Comparison of ENCODE assay signal across 24 cellular contexts in the genomic region with DNA sequence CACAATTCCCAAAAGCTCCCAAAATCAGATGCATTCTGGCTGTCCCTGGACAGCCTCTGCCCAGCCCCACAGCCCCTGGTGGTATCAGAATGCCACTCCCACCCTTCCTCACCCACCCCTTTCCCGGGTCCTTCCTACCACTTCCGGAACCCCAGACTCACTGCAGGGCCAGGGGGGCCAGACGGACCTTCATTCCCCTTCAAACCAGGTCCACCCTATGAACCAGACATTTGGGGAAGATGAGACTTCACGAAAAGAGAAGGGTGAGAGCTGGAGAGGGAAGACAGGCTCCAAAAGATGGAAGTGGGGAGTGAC.
"Had no signal": no experiment of that assay in that cellular context is flagged by ENCODE, and none has a peak within 500 bp of the region (broad histone marks: within the 10 kb centered on the region; RNA-seq: fewer than 3 reads in every experiment).

No MANE protein-coding gene starts in this region.

- ATAC-seq: left colon; left lung; lower lobe of right lung; naive thymus-derived CD8-positive, alpha-beta T cell; psoas muscle; stimulated activated memory B cell treated with anti-CD40 and anti-IgM and Interleukin-4, amounts not matched to agents 10 μg/mL and 1 μg/mL and 100 μg/mL, for 72 hours; stimulated activated naive CD8-positive, alpha-beta T cell treated with anti-CD3 and anti-CD28 coated beads, Interleukin-15, amount 100 ng/mL, for 72 hours had no signal

- H3K9ac ChIP-seq: parathyroid adenoma had no signal

- H3K4me1 Mint-ChIP-seq: naive thymus-derived CD8-positive, alpha-beta T cell; stimulated activated naive CD8-positive, alpha-beta T cell treated with anti-CD3 and anti-CD28 coated beads, Interleukin-15, amount 100 ng/mL, for 72 hours had no signal

- H3K9me3 Mint-ChIP-seq: naive thymus-derived CD8-positive, alpha-beta T cell; stimulated activated memory B cell treated with anti-CD40 and anti-IgM and Interleukin-4, amounts not matched to agents 10 μg/mL and 1 μg/mL and 100 μg/mL, for 72 hours; stimulated activated naive CD8-positive, alpha-beta T cell treated with anti-CD3 and anti-CD28 coated beads, Interleukin-15, amount 100 ng/mL, for 72 hours had no signal

- H3K4me2 ChIP-seq: smooth muscle cell had no signal

- H3K27ac ChIP-seq: left lung, lower lobe of right lung, parathyroid adenoma, psoas muscle, right lobe of liver, thyroid gland, transverse colon, upper lobe of left lung, vagina had no signal

- H3K27ac Mint-ChIP-seq: naive thymus-derived CD8-positive, alpha-beta T cell had no signal

- H3K4me3 Mint-ChIP-seq: naive thymus-derived CD8-positive, alpha-beta T cell; stimulated activated memory B cell treated with anti-CD40 and anti-IgM and Interleukin-4, amounts not matched to agents 10 μg/mL and 1 μg/mL and 100 μg/mL, for 72 hours; stimulated activated naive CD8-positive, alpha-beta T cell treated with anti-CD3 and anti-CD28 coated beads, Interleukin-15, amount 100 ng/mL, for 72 hours had no signal

- H3K4me3 ChIP-seq: left lung, lower lobe of right lung, psoas muscle, right lobe of liver, smooth muscle cell, thyroid gland, transverse colon, upper lobe of left lung, vagina had no signal

- H3K27me3 ChIP-seq: left lung, right lobe of liver, thyroid gland, upper lobe of left lung, vagina had no signal

- H3K4me1 ChIP-seq: left lung, lower lobe of right lung, parathyroid adenoma, psoas muscle, right lobe of liver, thyroid gland, transverse colon, upper lobe of left lung, vagina had no signal

- DNase-seq: hippocampal formation; kidney glomerular epithelial cell; left colon; lower lobe of right lung; mesenchymal stem cell; nucleus accumbens; stimulated activated CD4-positive, alpha-beta T cell treated with anti-CD3 and anti-CD28 coated beads, Interleukin-1b, Interleukin-23, amount 100 ng/mL, for 48 hours; stimulated activated CD4-positive, alpha-beta T cell treated with anti-CD3 and anti-CD28 coated beads, Interleukin-2, amount 100 ng/mL, for 48 hours; stimulated activated CD4-positive, alpha-beta T cell treated with anti-CD3 and anti-CD28 coated beads, Interleukin-4, amount 100 ng/mL, for 4 hours; stimulated activated CD8-positive, alpha-beta memory T cell treated with anti-CD3 and anti-CD28 coated beads, Interleukin-4, amount 100 ng/mL, for 48 hours; stimulated activated naive CD4-positive, alpha-beta T cell treated with Interleukin-2 at 50 U/mL for 16 hours; stimulated activated naive CD8-positive, alpha-beta T cell treated with anti-CD3 and anti-CD28 coated beads, Interleukin-15, amount 100 ng/mL, for 72 hours; substantia nigra; thyroid gland; transverse colon; upper lobe of left lung had no signal

- H3K36me3 ChIP-seq: left lung, lower lobe of right lung, right lobe of liver, thyroid gland, transverse colon, upper lobe of left lung, vagina had no signal

- H3K27me3 Mint-ChIP-seq: stimulated activated naive CD8-positive, alpha-beta T cell treated with anti-CD3 and anti-CD28 coated beads, Interleukin-15, amount 100 ng/mL, for 72 hours had no signal

- H3K9me3 ChIP-seq: left lung, lower lobe of right lung, psoas muscle, right lobe of liver, thyroid gland, transverse colon, upper lobe of left lung, vagina had no signal

- H3K36me3 Mint-ChIP-seq: naive thymus-derived CD8-positive, alpha-beta T cell; stimulated activated memory B cell treated with anti-CD40 and anti-IgM and Interleukin-4, amounts not matched to agents 10 μg/mL and 1 μg/mL and 100 μg/mL, for 72 hours had no signal
